Comparison of ENCODE assay signal across 16 cellular contexts in the genomic region with DNA sequence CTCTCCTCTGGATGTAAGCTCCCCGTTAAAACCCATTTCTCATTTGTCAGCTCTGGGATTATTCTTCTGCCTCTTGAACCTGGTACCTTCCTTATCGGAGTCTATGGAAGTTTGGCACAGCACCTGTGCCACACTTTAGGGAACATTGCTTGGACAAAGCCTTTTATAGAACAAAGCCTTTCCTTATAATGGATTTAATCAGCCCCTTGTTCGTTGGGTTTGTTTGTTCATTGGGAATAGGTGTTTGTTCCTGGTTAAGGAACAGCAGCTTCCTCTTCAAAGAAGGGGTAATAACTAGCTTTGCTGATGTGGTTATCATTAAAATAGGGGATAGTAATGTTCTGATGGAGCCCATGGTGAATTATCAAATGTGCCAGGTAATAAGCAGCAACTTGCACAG.
"Had no signal": no experiment of that assay in that cellular context is flagged by ENCODE, and none has a peak within 500 bp of the region (broad histone marks: within the 10 kb centered on the region; RNA-seq: fewer than 3 reads in every experiment).

No MANE protein-coding gene starts in this region.

- H3K4me3 Mint-ChIP-seq: activated CD4-positive, alpha-beta memory T cell treated with anti-CD3 and anti-CD28 coated beads for 36 hours; activated naive CD8-positive, alpha-beta T cell treated with anti-CD3 and anti-CD28 coated beads, Interleukin-2, amount 10 ng/mL, durations not matched to agents 7 days and 5 days; natural killer cell; stimulated activated naive B cell treated with anti-CD40 and anti-IgM and Interleukin-4, amounts not matched to agents 10 μg/mL and 1 μg/mL and 100 μg/mL, for 72 hours had no signal

- H3K27ac Mint-ChIP-seq: activated CD4-positive, alpha-beta memory T cell treated with anti-CD3 and anti-CD28 coated beads for 36 hours; activated naive CD8-positive, alpha-beta T cell treated with anti-CD3 and anti-CD28 coated beads, Interleukin-2, amount 10 ng/mL, durations not matched to agents 7 days and 5 days; natural killer cell; stimulated activated naive B cell treated with anti-CD40 and anti-IgM and Interleukin-4, amounts not matched to agents 10 μg/mL and 1 μg/mL and 100 μg/mL, for 72 hours had no signal

- H3K27me3 Mint-ChIP-seq: activated CD4-positive, alpha-beta memory T cell treated with anti-CD3 and anti-CD28 coated beads for 36 hours; activated naive CD8-positive, alpha-beta T cell treated with anti-CD3 and anti-CD28 coated beads, Interleukin-2, amount 10 ng/mL, durations not matched to agents 7 days and 5 days had no signal

- H3K4me1 Mint-ChIP-seq: activated naive CD8-positive, alpha-beta T cell treated with anti-CD3 and anti-CD28 coated beads, Interleukin-2, amount 10 ng/mL, durations not matched to agents 7 days and 5 days; natural killer cell; stimulated activated naive B cell treated with anti-CD40 and anti-IgM and Interleukin-4, amounts not matched to agents 10 μg/mL and 1 μg/mL and 100 μg/mL, for 72 hours had no signal

- DNase-seq: activated CD4-positive, alpha-beta memory T cell treated with anti-CD3 and anti-CD28 coated beads for 36 hours; activated CD4-positive, alpha-beta T cell treated with anti-CD3 and anti-CD28 coated beads for 48 hours; activated CD4-positive, CD25-positive, alpha-beta regulatory T cell; activated naive CD4-positive, alpha-beta T cell treated with Interleukin-2 at 50 U/mL for 16 hours; activated naive CD8-positive, alpha-beta T cell treated with anti-CD3 and anti-CD28 coated beads, Interleukin-2, amount 10 ng/mL, durations not matched to agents 7 days and 5 days; activated T-cell treated with anti-CD3 and anti-CD28 coated beads, Interleukin-2, amount 50 U/mL, for 48 hours; amniotic stem cell; colonic mucosa; glutamatergic neuron; kidney glomerular epithelial cell; left ventricle myocardium inferior; natural killer cell; stimulated activated CD4-positive, alpha-beta T cell treated with anti-CD3 and anti-CD28 coated beads, Interleukin-2, amount 100 ng/mL, for 48 hours; stimulated activated CD8-positive, alpha-beta memory T cell treated with anti-CD3 and anti-CD28 coated beads, Interleukin-4, amount 100 ng/mL, for 48 hours; stimulated activated naive B cell treated with anti-CD40 and anti-IgM and Interleukin-4, amounts not matched to agents 10 μg/mL and 1 μg/mL and 100 μg/mL, for 72 hours; transverse colon had no signal

- H3K9me3 Mint-ChIP-seq: activated CD4-positive, alpha-beta memory T cell treated with anti-CD3 and anti-CD28 coated beads for 36 hours; activated naive CD8-positive, alpha-beta T cell treated with anti-CD3 and anti-CD28 coated beads, Interleukin-2, amount 10 ng/mL, durations not matched to agents 7 days and 5 days; natural killer cell; stimulated activated naive B cell treated with anti-CD40 and anti-IgM and Interleukin-4, amounts not matched to agents 10 μg/mL and 1 μg/mL and 100 μg/mL, for 72 hours had no signal

- H3K36me3 Mint-ChIP-seq: activated CD4-positive, alpha-beta memory T cell treated with anti-CD3 and anti-CD28 coated beads for 36 hours; activated naive CD8-positive, alpha-beta T cell treated with anti-CD3 and anti-CD28 coated beads, Interleukin-2, amount 10 ng/mL, durations not matched to agents 7 days and 5 days; natural killer cell; stimulated activated naive B cell treated with anti-CD40 and anti-IgM and Interleukin-4, amounts not matched to agents 10 μg/mL and 1 μg/mL and 100 μg/mL, for 72 hours had no signal
